8 cellular contexts compared by ENCODE assay signal in the genomic region with DNA sequence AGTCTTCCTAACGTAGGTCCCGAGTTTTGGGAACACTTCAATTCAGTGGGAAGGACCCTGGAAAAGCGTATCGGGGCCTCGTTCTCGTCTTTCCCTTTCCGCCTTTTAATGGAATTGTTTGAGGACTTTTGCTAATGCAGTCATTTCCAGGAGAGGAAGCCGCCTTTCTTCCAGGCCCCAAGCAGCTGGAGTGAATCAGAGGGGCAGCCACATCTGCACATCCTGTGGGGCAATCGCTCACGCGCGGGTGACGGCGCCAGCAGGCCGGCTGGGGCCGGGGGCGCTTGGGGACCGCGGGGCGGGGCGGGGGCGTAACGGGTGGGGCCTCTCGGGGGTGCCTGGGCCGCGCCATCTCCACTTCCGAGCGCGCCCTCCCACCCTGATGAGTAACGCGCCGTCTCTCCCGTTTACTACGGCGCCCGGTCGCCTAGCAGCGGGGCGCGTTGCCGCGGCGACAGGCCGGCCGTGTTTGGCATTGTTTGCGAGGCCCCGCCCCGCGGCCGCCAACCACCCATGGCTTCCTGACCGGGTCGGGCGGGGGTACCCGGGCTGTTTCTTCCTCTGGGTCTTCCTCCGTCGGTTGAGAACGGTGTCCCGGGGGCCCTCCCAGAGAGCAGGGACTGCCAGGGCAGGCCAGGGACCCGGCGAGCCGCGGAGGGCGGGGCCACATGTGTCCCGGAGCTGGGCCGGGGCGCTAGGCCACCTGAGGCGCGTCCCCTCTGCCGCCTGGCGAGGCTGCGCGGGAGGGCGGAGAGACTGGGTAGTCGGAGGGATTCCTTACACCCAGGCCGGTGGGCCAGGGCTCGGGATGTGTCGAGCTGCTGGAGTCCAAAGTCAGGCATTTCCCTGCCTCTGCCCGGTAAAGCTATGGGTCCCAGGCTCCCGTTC. TPM values are rescaled to one million over a fixed set of nuclear protein-coding genes. Genes with fewer than 3 reads are reported as not detected.
DNase-seq lines count a peak whose midpoint lies in the region; TF ChIP-seq lines count a peak whose summit lies in the region.

No MANE protein-coding gene starts in this region.

- TF ChIP-seq CTCF in osteoblast (IDR thresholded peaks at IDR 0.05; ENCODE audit: extremely low read depth, low read depth, low read length) (no peak), testis (IDR thresholded peaks at IDR 0.05) (no peak)

- H3K27me3 ChIP-seq in GM23248 (replicated peaks; ENCODE audit: insufficient read depth) (no peaks in the 10 kb centered on the region), Karpas-422 (ENCODE audit: low read length) (no peaks in the 10 kb centered on the region), SJSA1 (replicated peaks) (no peaks in the 10 kb centered on the region), osteoblast (ENCODE audit: insufficient read depth, low read length) (no peaks in the 10 kb centered on the region), testis (no peaks in the 10 kb centered on the region)

- peak overlapping the region; percentile 84 for H3K4me2 ChIP-seq in GM23248 (ENCODE audit: unreplicated experiment)
- peak overlapping the region; percentile 87 for H3K4me2 ChIP-seq in Karpas-422 (ENCODE audit: low read depth, low read length, poor library complexity, severe bottlenecking)
- peak overlapping the region; percentile 89 for H3K4me2 ChIP-seq in osteoblast (ENCODE audit: insufficient read depth, low read length)

- H2AFZ ChIP-seq in GM23248: peak overlapping the region; percentile 46
- H2AFZ ChIP-seq in Karpas-422 (ENCODE audit: low read length): peak overlapping the region; percentile 94
- H2AFZ ChIP-seq in osteoblast (ENCODE audit: low read length): peak overlapping the region; percentile 56

- H3K4me1 ChIP-seq in GM23248 (ENCODE audit: insufficient read depth) (peaks cover 60% of the 10 kb centered on the region), Karpas-422 (ENCODE audit: low read length) (peaks cover 45% of the 10 kb centered on the region), SJSA1 (replicated peaks) (peaks cover 51% of the 10 kb centered on the region), osteoblast (ENCODE audit: insufficient read depth, low read length) (peaks cover 62% of the 10 kb centered on the region), testis (peaks cover 29% of the 10 kb centered on the region)

- H3K4me3 ChIP-seq in GM23248 (peak overlapping the region; percentile 68), Karpas-422 (ENCODE audit: low read length) (peak overlapping the region; percentile 75), SJSA1 (peak overlapping the region; percentile 45), osteoblast (ENCODE audit: insufficient read depth, low read length) (peak overlapping the region; percentile 69), testis (peak overlapping the region; percentile 67 to 74)

- H3K27ac ChIP-seq in GM23248 (peak overlapping the region; percentile 98), Karpas-422 (ENCODE audit: low read length) (no peak overlapping the region), SJSA1 (peak overlapping the region; percentile 100), osteoblast (ENCODE audit: low read depth, low read length) (peak overlapping the region; percentile 100), testis (peak overlapping the region; percentile 86 to 95)

- H3F3A ChIP-seq in GM23248 (ENCODE audit: insufficient read depth): peaks cover 65% of the 10 kb centered on the region

- DNase-seq in ELR (ENCODE audit: low read depth) (peak; percentile 97), GM23248 (peak; percentile 99), Karpas-422 (peak; percentile 93), SJSA1 (ENCODE audit: low read depth in 1 of 2, low spot score in 2 of 2) (peak; percentile 94 to 96), glomerular endothelial cell (ENCODE audit: extremely low read depth, low read depth, low spot score) (peak; percentile 84), osteoblast (ENCODE audit: insufficient read length, low spot score, missing footprints) (peak; percentile 93), testis (peak; percentile 88)
- DNase-seq in activated naive CD4-positive, alpha-beta T cell treated with anti-CD3 and anti-CD28 coated beads, Interleukin-2, amount 50 U/mL, for 16 hours: peak; percentile 88

- H3K9ac ChIP-seq in GM23248 (peak overlapping the region; percentile 98), Karpas-422 (ENCODE audit: low read length) (peak overlapping the region; percentile 71)

- H3K9me3 ChIP-seq in GM23248 (ENCODE audit: low read depth) (no peaks in the 10 kb centered on the region), Karpas-422 (ENCODE audit: low read length) (no peaks in the 10 kb centered on the region), SJSA1 (replicated peaks) (no peaks in the 10 kb centered on the region), osteoblast (ENCODE audit: low read depth, low read length) (no peaks in the 10 kb centered on the region), testis (no peaks in the 10 kb centered on the region)

- 2 to 3% methylated on average over 66 to 68 of the region's 79 CpGs for WGBS in GM23248 (ENCODE audit: low coverage in 1 of 2, low lambda C conversion rate in 2 of 2, missing lambda C conversion rate in 2 of 2), 2 experiments
- 1 to 2% methylated on average over 43 to 65 of the region's 79 CpGs for WGBS in testis, 2 donors

- TF ChIP-seq POLR2A in testis (IDR thresholded peaks at IDR 0.05): no peak

- H3K9me2 ChIP-seq in GM23248 (ENCODE audit: insufficient read depth) (no peaks in the 10 kb centered on the region), Karpas-422 (replicated peaks; ENCODE audit: insufficient read depth, low read length) (no peaks in the 10 kb centered on the region)

- intact Hi-C loops in testis (cut with DNase I; ENCODE audit: low total_unique reads): loop anchor here (5.0 kb wide), 1 partner anchor 96 kb away; the partner anchor contains the start of gene EMP1

- in situ Hi-C loops in GM23248 (cut with MboI): no loop called here

- no peaks in the 10 kb centered on the region for H4K20me1 ChIP-seq in GM23248 (ENCODE audit: insufficient read depth)
- no peaks in the 10 kb centered on the region for H4K20me1 ChIP-seq in Karpas-422 (ENCODE audit: insufficient read depth, low read depth, low read length)
- H4K20me1 ChIP-seq in osteoblast (ENCODE audit: insufficient read depth, low read length): no peaks in the 10 kb centered on the region

- H3K79me2 ChIP-seq in GM23248 (ENCODE audit: insufficient read depth) (no peaks in the 10 kb centered on the region), Karpas-422 (ENCODE audit: low read length) (no peaks in the 10 kb centered on the region), osteoblast (ENCODE audit: insufficient read depth, low read length) (no peaks in the 10 kb centered on the region)

- H3K36me3 ChIP-seq in GM23248 (ENCODE audit: low read depth) (no peaks in the 10 kb centered on the region), Karpas-422 (ENCODE audit: insufficient read depth, low read length) (no peaks in the 10 kb centered on the region), SJSA1 (0 out of 2 replicates have a peak, but pooled peaks cover 3% of the 10 kb centered on the region), osteoblast (ENCODE audit: insufficient read depth, low read length) (no peaks in the 10 kb centered on the region), testis (ENCODE audit: low read depth, missing control alignments) (no peaks in the 10 kb centered on the region)

RNA-seq across cellular contexts. Expression of gene GSG1, which starts 2.3 kb away (rescaled TPM):
- total RNA-seq in GM23248 (2014; rRNA removed; shearing (Covaris generic)): 0.86 and 1.3 TPM in 2 replicates
- polyA plus RNA-seq in GM23248 (2016; fragmentation: Nextera tagmentation; extraction: Ambion mirVana) (2.0 and 2.9 TPM in 2 replicates), testis (ENCODE audit: insufficient read depth, low read depth, low replicate concordance) (695 TPM)
- not detected in 2 replicates for total RNA-seq in Karpas-422 (2014; rRNA removed; shearing (Covaris generic); ENCODE audit: low replicate concordance)
- total RNA-seq in SJSA1 (2014; rRNA removed; shearing (Covaris generic)): 0.32 TPM in 1 of 2 replicates, not detected in the other
- total RNA-seq in glomerular endothelial cell (0.10 TPM in 1 of 2 replicates, not detected in the other), osteoblast (0.29 and 0.36 TPM in 2 replicates), testis (100 to 1,000 TPM; 133 to 449 TPM)

RNA-seq across cellular contexts. Expression of gene FAM234B, which starts 56.9 kb away (rescaled TPM):
- total RNA-seq in GM23248 (2014; rRNA removed; shearing (Covaris generic)): 5.0 and 6.4 TPM in 2 replicates
- 5.1 and 5.6 TPM in 2 replicates for polyA plus RNA-seq in GM23248 (2016; fragmentation: Nextera tagmentation; extraction: Ambion mirVana)
- total RNA-seq in Karpas-422 (2014; rRNA removed; shearing (Covaris generic); ENCODE audit: low replicate concordance): 3.9 and 5.6 TPM in 2 replicates
- total RNA-seq in SJSA1 (2014; rRNA removed; shearing (Covaris generic)): 3.5 and 6.8 TPM in 2 replicates
- 5.6 and 6.8 TPM in 2 replicates for total RNA-seq in glomerular endothelial cell
- total RNA-seq in osteoblast: 3.3 and 5.6 TPM in 2 replicates
- total RNA-seq in testis: 10 to 100 TPM; 11.0 to 13.2 TPM
- 13.0 TPM for polyA plus RNA-seq in testis (ENCODE audit: insufficient read depth, low read depth, low replicate concordance)

Comparison
In these comparisons a context has a peak if more than half of its experiments do, and no peak if none do; other contexts are left out.
1. RNA of gene GSG1, which starts 2.3 kb away (total RNA-seq): 133 to 449 TPM in testis; 0.86 to 1.3 TPM in GM23248, 0.29 to 0.36 TPM in osteoblast, 0.32 TPM in SJSA1, not detected in Karpas-422 and 0.10 TPM in glomerular endothelial cell; every median in the first group is over 10 times any median in the second.
2. Peak in every context shown above with its lines, with median percentiles within 50 percentile points of each other: DNase-seq, H2AFZ ChIP-seq, H3K4me2 ChIP-seq and H3K4me3 ChIP-seq.